17 cellular contexts compared by ENCODE assay signal in genomic region chr9:135291165-135291564, GRCh38.
"Had no signal": no experiment of that assay in that cellular context is flagged by ENCODE, and none has a peak within 500 bp of the region (broad histone marks: within the 10 kb centered on the region; RNA-seq: fewer than 3 reads in every experiment).

No MANE protein-coding gene starts in this region.

- H3K27ac Mint-ChIP-seq: activated B cell treated with CpG ODN at 0.5 μM for 24 hours; activated CD4-positive, alpha-beta memory T cell treated with anti-CD3 and anti-CD28 coated beads for 36 hours; activated CD8-positive, alpha-beta memory T cell treated with anti-CD3 and anti-CD28 coated beads, Interleukin-2, amount 10 ng/mL, durations not matched to agents 7 days and 5 days; activated naive CD8-positive, alpha-beta T cell; dendritic cell treated with granulocyte-macrophage colony-stimulating factor and Interleukin-4, amounts not matched to agents 40 ng/mL and 50 ng/mL, for 4 days; nephron; progenitor cell of endocrine pancreas; stimulated activated naive CD8-positive, alpha-beta T cell treated with anti-CD3 and anti-CD28 coated beads, Interleukin-15, Interleukin-2, amounts not matched to agents 100 ng/mL and 50 ng/mL, for 24 hours had no signal

- H3K36me3 ChIP-seq: esophagus squamous epithelium, right atrium auricular region, transverse colon had no signal

- H3K9me3 Mint-ChIP-seq: activated B cell treated with CpG ODN at 0.5 μM for 24 hours; nephron; stimulated activated naive CD8-positive, alpha-beta T cell treated with anti-CD3 and anti-CD28 coated beads, Interleukin-15, Interleukin-2, amounts not matched to agents 100 ng/mL and 50 ng/mL, for 24 hours had no signal

- H3K27ac ChIP-seq: esophagus squamous epithelium, right atrium auricular region, transverse colon had no signal

- H3K27me3 ChIP-seq: right atrium auricular region had no signal

- H3K36me3 Mint-ChIP-seq: activated CD4-positive, alpha-beta memory T cell treated with anti-CD3 and anti-CD28 coated beads for 36 hours; activated naive CD8-positive, alpha-beta T cell had no signal

- H3K4me3 Mint-ChIP-seq: activated B cell treated with CpG ODN at 0.5 μM for 24 hours; activated CD4-positive, alpha-beta memory T cell treated with anti-CD3 and anti-CD28 coated beads for 36 hours; activated CD8-positive, alpha-beta memory T cell treated with anti-CD3 and anti-CD28 coated beads, Interleukin-2, amount 10 ng/mL, durations not matched to agents 7 days and 5 days; activated naive CD8-positive, alpha-beta T cell; dendritic cell treated with granulocyte-macrophage colony-stimulating factor and Interleukin-4, amounts not matched to agents 40 ng/mL and 50 ng/mL, for 4 days; nephron; stimulated activated naive CD8-positive, alpha-beta T cell treated with anti-CD3 and anti-CD28 coated beads, Interleukin-15, Interleukin-2, amounts not matched to agents 100 ng/mL and 50 ng/mL, for 24 hours had no signal

- H3K4me1 ChIP-seq: transverse colon had no signal

- DNase-seq: activated B cell treated with CpG ODN at 0.5 μM for 24 hours; activated CD4-positive, alpha-beta memory T cell treated with anti-CD3 and anti-CD28 coated beads for 36 hours; activated CD4-positive, alpha-beta T cell treated with anti-CD3 and anti-CD28 coated beads for 4 hours; activated CD8-positive, alpha-beta memory T cell treated with anti-CD3 and anti-CD28 coated beads, Interleukin-2, amount 10 ng/mL, durations not matched to agents 7 days and 5 days; effector CD8-positive, alpha-beta T cell; esophagus squamous epithelium; left cardiac atrium; mammary epithelial cell; midbrain; nucleus accumbens; transverse colon had no signal

- H3K4me3 ChIP-seq: esophagus squamous epithelium, right atrium auricular region, transverse colon had no signal

- H3K9me3 ChIP-seq: esophagus squamous epithelium, right atrium auricular region, transverse colon had no signal

- ATAC-seq: activated CD8-positive, alpha-beta memory T cell treated with anti-CD3 and anti-CD28 coated beads, Interleukin-2, amount 10 ng/mL, durations not matched to agents 7 days and 5 days; left cardiac atrium had no signal

- H3K4me1 Mint-ChIP-seq: activated B cell treated with CpG ODN at 0.5 μM for 24 hours; activated CD8-positive, alpha-beta memory T cell treated with anti-CD3 and anti-CD28 coated beads, Interleukin-2, amount 10 ng/mL, durations not matched to agents 7 days and 5 days had no signal
